ENCODE assay signal across 8 cellular contexts in the genomic region with DNA sequence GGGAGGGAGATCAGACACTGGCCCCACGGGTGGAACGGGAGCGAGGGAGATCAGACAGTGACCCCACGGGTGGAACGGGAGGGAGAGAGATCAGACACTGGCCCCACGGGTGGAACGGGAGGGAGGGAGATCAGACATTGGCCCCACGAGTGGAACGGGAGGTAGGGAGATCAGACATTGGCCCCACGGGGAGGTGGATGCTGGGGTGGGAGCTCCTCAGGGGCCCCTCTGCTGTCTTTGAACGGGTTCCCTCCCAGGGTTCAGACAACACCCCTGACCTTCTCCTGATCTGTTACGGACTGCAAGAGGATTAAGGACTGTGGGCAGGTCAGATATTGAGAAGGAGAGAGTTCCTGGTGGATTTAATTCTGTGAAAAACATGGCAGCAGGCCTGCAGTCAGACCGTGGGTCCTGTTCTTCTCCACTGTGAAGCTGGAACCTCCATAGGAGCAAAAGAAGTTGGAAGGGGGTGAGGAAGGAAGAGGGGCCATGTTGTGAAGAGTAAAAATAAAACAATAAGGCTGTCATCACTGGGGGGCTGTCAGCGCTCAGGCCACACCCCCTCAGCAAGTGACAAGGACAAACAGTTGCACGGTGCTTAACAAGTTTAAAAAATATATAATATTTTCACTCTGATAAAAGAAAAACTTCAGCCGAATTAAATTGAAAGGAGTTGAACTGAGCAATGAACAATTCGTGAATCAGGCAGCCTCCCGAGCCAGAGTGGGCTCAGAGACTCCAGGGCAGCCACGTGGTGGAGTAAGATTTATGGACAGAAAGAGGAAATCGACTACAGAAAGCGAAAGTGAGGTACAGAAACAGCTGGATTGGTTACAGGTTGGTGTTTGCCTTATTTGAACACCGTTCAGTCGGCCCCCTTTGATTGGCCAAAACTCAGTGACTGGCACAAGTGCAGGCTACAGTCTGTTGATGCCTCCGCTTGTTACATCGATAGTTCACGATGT.
DNase-seq lines count a peak whose midpoint lies in the region; ATAC-seq and TF ChIP-seq lines count a peak whose summit lies in the region.

No MANE protein-coding gene starts in this region.

- H3K27ac Mint-ChIP-seq in CD4-positive, alpha-beta T cell: peak overlapping the region; percentile 93
- peak overlapping the region; percentile 93 for H3K27ac Mint-ChIP-seq in activated naive CD8-positive, alpha-beta T cell treated with anti-CD3 and anti-CD28 coated beads for 36 hours
- H3K27ac Mint-ChIP-seq in osteocyte (ENCODE audit: unreplicated experiment): no peak overlapping the region

- POLR2A ChIA-PET in CD4-positive, alpha-beta T cell (lab: Charles Lee): interaction anchor here (0.6 to 2.9 kb wide), 10 partner anchors 10 to 354 kb away, joined by 3 to 28 read pairs (median 4); partner anchors contain the start of gene TNRC6C

- H3K36me3 ChIP-seq in RWPE2 (ENCODE audit: low read depth): no peaks in the 10 kb centered on the region
- H3K36me3 ChIP-seq in vagina: no peaks in the 10 kb centered on the region

- DNase-seq in CD4-positive, alpha-beta T cell: peak; percentile 39 to 65 (median 55)
- DNase-seq in RWPE2 (ENCODE audit: low spot score) (peak; percentile 36), osteocyte (ENCODE audit: extremely low spot score, unreplicated experiment) (peak; percentile 66), vagina (ENCODE audit: extremely low spot score in 2 of 2) (peak in 1 of 2 donors; percentile 84), LoVo (ENCODE audit: low spot score) (no peak), posterior cingulate gyrus (no peak)
- peak; percentile 72 for DNase-seq in activated naive CD8-positive, alpha-beta T cell treated with anti-CD3 and anti-CD28 coated beads for 36 hours

- no peaks in the 10 kb centered on the region for H3K9me3 Mint-ChIP-seq in CD4-positive, alpha-beta T cell
- peaks cover 5% of the 10 kb centered on the region for H3K9me3 Mint-ChIP-seq in activated naive CD8-positive, alpha-beta T cell treated with anti-CD3 and anti-CD28 coated beads for 36 hours
- no peaks in the 10 kb centered on the region for H3K9me3 Mint-ChIP-seq in osteocyte (ENCODE audit: unreplicated experiment)

- peaks cover 27% of the 10 kb centered on the region for H3K4me1 Mint-ChIP-seq in CD4-positive, alpha-beta T cell (ENCODE audit: low read depth)
- H3K4me1 Mint-ChIP-seq in activated naive CD8-positive, alpha-beta T cell treated with anti-CD3 and anti-CD28 coated beads for 36 hours: peaks cover 24% of the 10 kb centered on the region
- no peaks in the 10 kb centered on the region for H3K4me1 Mint-ChIP-seq in osteocyte (ENCODE audit: unreplicated experiment)

- H3K4me3 ChIP-seq in RWPE2 (ENCODE audit: severe bottlenecking) (no peak overlapping the region), vagina (peak overlapping the region; percentile 1 to 25)

- H3K27me3 ChIP-seq in CD4-positive, alpha-beta T cell (ENCODE audit: control insufficient read depth, insufficient read depth, low read length): no peaks in the 10 kb centered on the region
- no peaks in the 10 kb centered on the region for H3K27me3 ChIP-seq in RWPE2 (ENCODE audit: insufficient read depth, poor library complexity, severe bottlenecking)
- H3K27me3 ChIP-seq in vagina: no peaks in the 10 kb centered on the region

- no peak for TF ChIP-seq POLR2A in vagina (IDR thresholded peaks at IDR 0.05)

- intact Hi-C loops in CD4-positive, alpha-beta T cell (cut with DNase I, micrococcal nuclease): loop anchor here (1.0 to 5.0 kb wide), 3 partner anchors 52 to 347 kb away; partner anchors contain the start of gene TNRC6C (in 1 of the 2)
- intact Hi-C loops in vagina (cut with DNase I) (no loop called here), posterior cingulate gyrus (cut with DNase I) (no loop called here)

- no peaks in the 10 kb centered on the region for H3K36me3 Mint-ChIP-seq in CD4-positive, alpha-beta T cell (ENCODE audit: low read depth)
- peaks cover 4% of the 10 kb centered on the region for H3K36me3 Mint-ChIP-seq in activated naive CD8-positive, alpha-beta T cell treated with anti-CD3 and anti-CD28 coated beads for 36 hours
- H3K36me3 Mint-ChIP-seq in osteocyte (ENCODE audit: unreplicated experiment): no peaks in the 10 kb centered on the region

- no peaks in the 10 kb centered on the region for H3K27me3 Mint-ChIP-seq in CD4-positive, alpha-beta T cell
- no peaks in the 10 kb centered on the region for H3K27me3 Mint-ChIP-seq in activated naive CD8-positive, alpha-beta T cell treated with anti-CD3 and anti-CD28 coated beads for 36 hours
- peaks cover 43% of the 10 kb centered on the region for H3K27me3 Mint-ChIP-seq in osteocyte (ENCODE audit: unreplicated experiment)

- ATAC-seq in CD4-positive, alpha-beta T cell (ENCODE audit: poor library complexity): peak; percentile 98
- ATAC-seq in RWPE2 (ENCODE audit: low read depth) (no peak; the same call in 2 of the 3 replicates), HG02970 (IDR thresholded peaks at IDR 0.05; ENCODE audit: low FRiP score, unreplicated experiment) (no peak)

- TF ChIP-seq CTCF in CD4-positive, alpha-beta T cell (IDR thresholded peaks at IDR 0.05): no peak
- TF ChIP-seq CTCF in RWPE2 (IDR thresholded peaks at IDR 0.05; ENCODE audit: poor library complexity, severe bottlenecking) (no peak), osteocyte (IDR thresholded peaks at IDR 0.05) (no peak), vagina (IDR thresholded peaks at IDR 0.05) (no peak)

- no peaks in the 10 kb centered on the region for H3K4me1 ChIP-seq in RWPE2 (ENCODE audit: insufficient read depth, poor library complexity, severe bottlenecking)
- peaks cover 27% of the 10 kb centered on the region for H3K4me1 ChIP-seq in vagina

- H3K4me3 Mint-ChIP-seq in CD4-positive, alpha-beta T cell: peak overlapping the region; percentile 87
- H3K4me3 Mint-ChIP-seq in activated naive CD8-positive, alpha-beta T cell treated with anti-CD3 and anti-CD28 coated beads for 36 hours: peak overlapping the region; percentile 30
- H3K4me3 Mint-ChIP-seq in osteocyte (ENCODE audit: unreplicated experiment): no peak overlapping the region

- no peaks in the 10 kb centered on the region for H3K9me3 ChIP-seq in CD4-positive, alpha-beta T cell (ENCODE audit: control insufficient read depth, low read length)
- no peaks in the 10 kb centered on the region for H3K9me3 ChIP-seq in RWPE2 (ENCODE audit: severe bottlenecking)
- H3K9me3 ChIP-seq in vagina: no peaks in the 10 kb centered on the region

- CTCF ChIA-PET in CD4-positive, alpha-beta T cell (lab: Charles Lee): interaction anchor here (1.2 kb wide), 2 partner anchors 14 to 410 kb away, joined by 3 read pairs; no protein-coding TSS in a partner anchor

- H3K27ac ChIP-seq in CD4-positive, alpha-beta T cell (ENCODE audit: low read depth, low read length): peak overlapping the region; percentile 54
- no peak overlapping the region for H3K27ac ChIP-seq in RWPE2 (ENCODE audit: poor library complexity, severe bottlenecking)
- peak overlapping the region; percentile 86 for H3K27ac ChIP-seq in vagina

Comparison
In these comparisons a context has a peak if more than half of its experiments do, and no peak if none do; other contexts are left out.
1. DNase-seq: peak in CD4-positive, alpha-beta T cell (10 of 10), RWPE2 (single experiment), activated naive CD8-positive, alpha-beta T cell treated with anti-CD3 and anti-CD28 coated beads for 36 hours (single experiment) and osteocyte (single experiment); none in LoVo (single experiment) and posterior cingulate gyrus (0 of 10).
2. intact Hi-C loops: an anchor here in CD4-positive, alpha-beta T cell (1.0 to 5.0 kb wide); none called in vagina and posterior cingulate gyrus.